Comparison of ENCODE assay signal across 1 cellular context in genomic region chr5:141528401-141528984, GRCh38.
TF ChIP-seq lines count a peak whose summit lies in the region.

No MANE protein-coding gene starts in this region.

TF ChIP-seq in HepG2, 621 proteins besides CTCF, POLR2A, EP300 and RAD21:
- TF ChIP-seq CEBPB (IDR thresholded peaks at IDR 0.05; ENCODE audit: borderline replicate concordance, low read depth, low read length) (peak; percentile 33; the same call in 1 of the 2 replicates), ZNF432 (CRISPR knock-in tag; IDR thresholded peaks at IDR 0.05; ENCODE audit: borderline replicate concordance) (no peak)
TF ChIP-seq in HepG2: peak in this region for 1.
